Comparison of ENCODE assay signal across 1 cellular context in genomic region chrX:114058988-114059418, GRCh38.
TF ChIP-seq lines count a peak whose summit lies in the region.

No MANE protein-coding gene starts in this region.

TF ChIP-seq in K562, 482 proteins besides CTCF, POLR2A, EP300 and RAD21 (continued from another document and continues in another):
- TF ChIP-seq ZBTB40 (IDR thresholded peaks at IDR 0.05), result no peak
- no peak for TF ChIP-seq ZBTB40 (CRISPR knock-in tag; IDR thresholded peaks at IDR 0.05)
- no peak for TF ChIP-seq U2AF2 (optimal IDR thresholded peaks at IDR 0.05; ENCODE audit: low read depth, low read length)
- peak; percentile 86 for TF ChIP-seq CCNT2 (IDR thresholded peaks at IDR 0.05; ENCODE audit: borderline replicate concordance, extremely low read depth, insufficient read length, low read depth, low read length)
- TF ChIP-seq ELF2 (CRISPR knock-in tag; IDR thresholded peaks at IDR 0.05), result no peak
- TF ChIP-seq SRSF9 (IDR thresholded peaks at IDR 0.05; ENCODE audit: borderline replicate concordance, low read depth, low read length), result no peak
- peak; percentile 95 for TF ChIP-seq SMAD4 (CRISPR knock-in tag; conservative IDR thresholded peaks at IDR 0.05)
- TF ChIP-seq ELF1 (tag; IDR thresholded peaks at IDR 0.05), result peak; percentile 51
- TF ChIP-seq FOSL1 (tag; conservative IDR thresholded peaks at IDR 0.05), result peak; percentile 35; the same call in 1 of the 2 replicates
- TF ChIP-seq BCOR (IDR thresholded peaks at IDR 0.05), result peak; percentile 44; the same call in 1 of the 2 replicates
- TF ChIP-seq POLR2B (IDR thresholded peaks at IDR 0.05; ENCODE audit: low read depth, partially characterized antibody), result peak; percentile 25
- TF ChIP-seq HINFP (tag; conservative IDR thresholded peaks at IDR 0.05; ENCODE audit: low read depth), result no peak
- TF ChIP-seq ZNF12 (CRISPR knock-in tag; IDR thresholded peaks at IDR 0.05), result no peak
- peak; percentile 85 to 87 for TF ChIP-seq KDM1A (IDR thresholded peaks at IDR 0.05)
- TF ChIP-seq GABPB2 (CRISPR knock-in tag; conservative IDR thresholded peaks at IDR 0.05), result no peak
- no peak for TF ChIP-seq BRD9 (IDR thresholded peaks at IDR 0.05; ENCODE audit: low read depth, partially characterized antibody)
- TF ChIP-seq SIRT6 (IDR thresholded peaks at IDR 0.05; ENCODE audit: low read depth, low read length), result no peak
- TF ChIP-seq CC2D1A (IDR thresholded peaks at IDR 0.05), result peak; percentile 79
- peak; percentile 16; the same call in 1 of the 2 replicates for TF ChIP-seq DMBX1 (CRISPR knock-in tag; IDR thresholded peaks at IDR 0.05; ENCODE audit: borderline replicate concordance)
- peak; percentile 8; the same call in 1 of the 2 replicates for TF ChIP-seq JUND (IDR thresholded peaks at IDR 0.05; ENCODE audit: borderline replicate concordance, low read depth, low read length)
- no peak for TF ChIP-seq JUND (tag; IDR thresholded peaks at IDR 0.05; ENCODE audit: borderline replicate concordance, low read depth, low read length)
- TF ChIP-seq SMARCC2 (IDR thresholded peaks at IDR 0.05; ENCODE audit: low read depth), result peak; percentile 81
- TF ChIP-seq MLX (CRISPR knock-in tag; conservative IDR thresholded peaks at IDR 0.05), result no peak
- TF ChIP-seq ZNF23 (CRISPR knock-in tag; IDR thresholded peaks at IDR 0.05), result no peak
- no peak for TF ChIP-seq ZNF143 (CRISPR knock-in tag; IDR thresholded peaks at IDR 0.05)
- peak; percentile 38; the same call in 1 of the 2 replicates for TF ChIP-seq VEZF1 (CRISPR knock-in tag; IDR thresholded peaks at IDR 0.05)
- no peak for TF ChIP-seq ZBTB33 (CRISPR knock-in tag; IDR thresholded peaks at IDR 0.05)
- TF ChIP-seq CBFA2T2 (conservative IDR thresholded peaks at IDR 0.05), result peak; percentile 92
- TF ChIP-seq NONO (IDR thresholded peaks at IDR 0.05; ENCODE audit: low read depth in 2 of 2, low read length in 1 of 2), result 0 out of 4 replicates have a peak, but pooled peaks of 1 of the 2 experiments have one; percentile 26
- no peak for TF ChIP-seq PPARD (CRISPR knock-in tag; IDR thresholded peaks at IDR 0.05)
- TF ChIP-seq RBM22 (IDR thresholded peaks at IDR 0.05; ENCODE audit: low read depth, low read length, poor library complexity, severe bottlenecking), result no peak
- no peak for TF ChIP-seq E4F1 (CRISPR knock-in tag; IDR thresholded peaks at IDR 0.05; ENCODE audit: borderline replicate concordance)
- TF ChIP-seq CBX8 (IDR thresholded peaks at IDR 0.05; ENCODE audit: borderline replicate concordance, extremely low read depth, low read depth, low read length, poor library complexity, severe bottlenecking), result no peak
- no peak for TF ChIP-seq ZC3H8 (IDR thresholded peaks at IDR 0.05)
- TF ChIP-seq FOXA1 (IDR thresholded peaks at IDR 0.05; ENCODE audit: borderline replicate concordance), result no peak
- TF ChIP-seq XRCC3 (IDR thresholded peaks at IDR 0.05), result no peak
- TF ChIP-seq ZNF217 (CRISPR knock-in tag; IDR thresholded peaks at IDR 0.05), result no peak
- TF ChIP-seq SOX6 (IDR thresholded peaks at IDR 0.05), result peak; percentile 91
- no peak for TF ChIP-seq ELK3 (CRISPR knock-in tag; IDR thresholded peaks at IDR 0.05)
- no peak for TF ChIP-seq ZBTB2 (IDR thresholded peaks at IDR 0.05)
- TF ChIP-seq FOXK2 (conservative IDR thresholded peaks at IDR 0.05 in 1 of 2, IDR thresholded peaks at IDR 0.05 in 1 of 2; ENCODE audit: low read depth in 2 of 2), result no peak
- no peak for TF ChIP-seq SAFB (IDR thresholded peaks at IDR 0.05; ENCODE audit: borderline replicate concordance, low read depth, low read length)
- peak; percentile 86 for TF ChIP-seq FOXM1 (IDR thresholded peaks at IDR 0.05; ENCODE audit: low read depth)
- no peak for TF ChIP-seq FOXM1 (CRISPR knock-in tag; IDR thresholded peaks at IDR 0.05; ENCODE audit: low read depth)
- peak; percentile 70 for TF ChIP-seq ZEB2 (IDR thresholded peaks at IDR 0.05)
- peak; percentile 15; the same call in 1 of the 2 replicates for TF ChIP-seq RAD51 (IDR thresholded peaks at IDR 0.05; ENCODE audit: borderline replicate concordance, low read depth)
